32 cellular contexts compared by ENCODE assay signal in the genomic region with DNA sequence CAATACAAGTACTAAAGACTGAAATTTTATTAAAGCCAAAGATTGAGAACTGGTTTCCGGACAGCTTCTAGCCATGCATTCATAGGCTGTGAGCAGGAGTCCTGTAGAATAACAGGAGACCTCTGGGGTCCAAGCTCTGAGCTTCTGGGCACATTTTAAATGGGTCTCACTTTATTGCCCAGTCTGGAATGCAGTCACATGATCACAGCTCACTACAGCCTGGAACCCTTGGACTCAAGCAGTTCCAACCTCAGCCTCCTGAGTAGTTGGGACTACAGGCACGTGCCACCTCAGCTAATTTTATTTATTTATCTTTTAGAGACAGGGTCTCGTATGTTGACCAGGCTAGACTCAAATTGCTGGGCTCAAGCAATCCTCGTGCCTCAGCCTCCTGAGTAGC. TPM values are rescaled to one million over a fixed set of nuclear protein-coding genes. Genes with fewer than 3 reads are reported as not detected.
"Had no signal": no experiment of that assay in that cellular context is flagged by ENCODE, and none has a peak within 500 bp of the region (broad histone marks: within the 10 kb centered on the region; RNA-seq: fewer than 3 reads in every experiment).

No MANE protein-coding gene starts in this region.

- DNase-seq: activated CD4-positive, alpha-beta memory T cell treated with anti-CD3 and anti-CD28 coated beads, Interleukin-2, amount 10 ng/mL, durations not matched to agents 7 days and 5 days; activated CD4-positive, alpha-beta T cell treated with anti-CD3 and anti-CD28 coated beads, Interleukin-2, amount 10 ng/mL, durations not matched to agents 24 days and 14 days; activated CD4-positive, CD25-positive, alpha-beta regulatory T cell treated with anti-CD3 and anti-CD28 coated beads, Interleukin-2, amount 50 U/mL, for 72 hours; activated CD8-positive, alpha-beta memory T cell treated with anti-CD3 and anti-CD28 coated beads, Interleukin-2, amount 50 U/mL, for 48 hours; activated effector memory CD4-positive, alpha-beta T cell treated with Interleukin-2 at 50 U/mL for 16 hours; activated naive CD4-positive, alpha-beta T cell treated with anti-CD3 and anti-CD28 coated beads for 36 hours; activated naive CD8-positive, alpha-beta T cell treated with anti-CD3 and anti-CD28 coated beads for 36 hours; adrenal gland; effector memory CD8-positive, alpha-beta T cell; erythroblast; gastrocnemius medialis; glutamatergic neuron; islet precursor cell; left ventricle myocardium superior; nucleus accumbens; retina; sigmoid colon; stimulated activated CD4-positive, alpha-beta T cell treated with anti-CD3 and anti-CD28 coated beads, Interleukin-1b, Interleukin-23, amount 100 ng/mL, for 48 hours; stimulated activated CD4-positive, alpha-beta T cell treated with anti-CD3 and anti-CD28 coated beads, Interleukin-4, amount 100 ng/mL, for 4 hours; stimulated activated CD8-positive, alpha-beta memory T cell treated with anti-CD3 and anti-CD28 coated beads, Interleukin-4, amount 100 ng/mL, for 48 hours; stimulated activated naive CD8-positive, alpha-beta T cell treated with anti-CD3 and anti-CD28 coated beads, Interleukin-15, amount 100 ng/mL, for 72 hours; substantia nigra; T1000; tibial artery; upper lobe of right lung; WERI-Rb-1 had no signal

- H3K4me1 ChIP-seq: ascending aorta, gastrocnemius medialis, pancreas, prostate gland, tibial artery, upper lobe of right lung had no signal

- H3K9me3 ChIP-seq: adrenal gland, ascending aorta, gastrocnemius medialis, pancreas, prostate gland, sigmoid colon, tibial artery, upper lobe of right lung had no signal

- H3K4me3 ChIP-seq: adrenal gland, ascending aorta, coronary artery, gastrocnemius medialis, pancreas, prostate gland, sigmoid colon, smooth muscle cell, tibial artery, upper lobe of right lung had no signal

- H3K36me3 ChIP-seq: prostate gland had no signal

- ATAC-seq: effector memory CD8-positive, alpha-beta T cell; gastrocnemius medialis; left ventricle myocardium superior; pancreas; stimulated activated memory B cell treated with anti-CD40 and anti-IgM and Interleukin-4, amounts not matched to agents 10 μg/mL and 1 μg/mL and 100 μg/mL, for 72 hours; stimulated activated naive CD8-positive, alpha-beta T cell treated with anti-CD3 and anti-CD28 coated beads, Interleukin-15, amount 100 ng/mL, for 72 hours; upper lobe of right lung had no signal

- FAIRE-seq: pancreas had no signal

- H3K4me2 ChIP-seq: smooth muscle cell had no signal

- H3K27me3 ChIP-seq: adrenal gland, ascending aorta, gastrocnemius medialis, pancreas, sigmoid colon, tibial artery, upper lobe of right lung had no signal

- H3K27ac ChIP-seq: adrenal gland, ascending aorta, coronary artery, pancreas, prostate gland, sigmoid colon, tibial artery, upper lobe of right lung, WERI-Rb-1 had no signal

RNA-seq across cellular contexts. Expression of gene CDKL3, which starts 29.3 kb away (rescaled TPM):
- total RNA-seq: ascending aorta had no signal
